ENCODE assay signal across 8 cellular contexts in the genomic region with DNA sequence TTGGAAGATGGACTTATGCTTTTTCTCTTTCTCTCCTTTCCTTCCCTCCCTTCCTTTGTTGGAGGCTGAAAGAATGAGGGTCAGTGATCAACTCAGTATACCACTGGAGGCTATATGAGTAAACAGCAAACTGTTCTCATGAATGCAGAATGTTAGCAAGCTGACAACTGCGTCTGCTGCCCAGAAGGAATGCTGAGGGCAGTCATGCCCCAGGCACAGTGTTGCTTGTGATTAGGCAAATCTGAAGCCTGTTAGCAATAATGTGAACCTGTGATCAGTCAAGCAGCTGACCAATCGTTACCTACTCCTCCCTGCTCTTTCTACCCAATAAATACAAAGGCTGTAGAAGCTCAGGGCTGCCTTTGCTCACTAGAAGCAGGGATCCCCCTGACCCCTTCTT. TPM values are rescaled to one million over a fixed set of nuclear protein-coding genes. Genes with fewer than 3 reads are reported as not detected.
DNase-seq lines count a peak whose midpoint lies in the region; TF ChIP-seq lines count a peak whose summit lies in the region.
"Not testable (repeated sequence)": the region's sequence is repeated elsewhere in the genome, so short reads cannot be mapped to it uniquely, and the experiment has no call there.

No MANE protein-coding gene starts in this region.

- H3K9me3 ChIP-seq in right atrium auricular region; mesenchymal stem cell (ENCODE audit: control insufficient read depth, low read length); subcutaneous abdominal adipose tissue (ENCODE audit: control insufficient read depth in 5 of 5, low read length in 5 of 5): not testable (repeated sequence)

- not testable (repeated sequence) for H4K91ac ChIP-seq in mesenchymal stem cell (ENCODE audit: low read length)

- H4K8ac ChIP-seq in mesenchymal stem cell (ENCODE audit: low read length), result not testable (repeated sequence)

- peak; percentile 80 for DNase-seq in ELR (ENCODE audit: low read depth)
- DNase-seq in SK-MEL-5 (ENCODE audit: low read depth, low spot score), result peak; percentile 68
- DNase-seq in chondrocyte (ENCODE audit: low spot score); right atrium auricular region (ENCODE audit: low spot score): not testable (repeated sequence)
- peak; percentile 58 for DNase-seq in fibroblast of villous mesenchyme (ENCODE audit: low read depth)
- DNase-seq in mesenchymal stem cell, result peak; percentile 79
- peak; percentile 93 for DNase-seq in renal cortical epithelial cell (ENCODE audit: low read depth)

- not testable (repeated sequence) for TF ChIP-seq CTCF in chondrocyte (IDR thresholded peaks at IDR 0.05); fibroblast of villous mesenchyme (IDR thresholded peaks at IDR 0.05; ENCODE audit: insufficient read depth, low read depth, low read length); right atrium auricular region (IDR thresholded peaks at IDR 0.05)

- in situ Hi-C loops in SK-MEL-5 (cut with HindIII; ENCODE audit: low pct_unique_long_range_greater_than_20kb, low sequenced_read_pairs), result not testable (repeated sequence)

- not testable (repeated sequence) for H3K9me3 Mint-ChIP-seq in chondrocyte (ENCODE audit: low read depth)

- H2BK120ac ChIP-seq in mesenchymal stem cell (ENCODE audit: low read depth, low read length), result not testable (repeated sequence)

- peak overlapping the region; percentile 53 for H3K27ac Mint-ChIP-seq in chondrocyte (ENCODE audit: unreplicated experiment)

- not testable (repeated sequence) for H3K18ac ChIP-seq in mesenchymal stem cell (ENCODE audit: low read depth in 1 of 2, low read length in 2 of 2)

- not testable (repeated sequence) for H3K9ac ChIP-seq in mesenchymal stem cell (ENCODE audit: low read length); subcutaneous abdominal adipose tissue (ENCODE audit: low read length in 5 of 5)

- H2AK5ac ChIP-seq in mesenchymal stem cell (ENCODE audit: low read length, severe bottlenecking), result not testable (repeated sequence)

- not testable (repeated sequence) for H3K4me2 ChIP-seq in mesenchymal stem cell (ENCODE audit: low read length, poor library complexity, severe bottlenecking)

- H3K23ac ChIP-seq in mesenchymal stem cell (ENCODE audit: low read length in 2 of 2), result not testable (repeated sequence)

- WGBS in mesenchymal stem cell, result 73% methylated on average over 2 of the region's 2 CpGs

- peaks cover 0 to 56% of the 10 kb centered on the region in 2 donors for H3K4me1 ChIP-seq in right atrium auricular region
- peaks cover 15% of the 10 kb centered on the region for H3K4me1 ChIP-seq in mesenchymal stem cell (ENCODE audit: control insufficient read depth, insufficient read depth, low read depth, low read length)
- H3K4me1 ChIP-seq in subcutaneous abdominal adipose tissue (ENCODE audit: control insufficient read depth in 5 of 5, insufficient read depth in 5 of 5, low read length in 5 of 5), result peaks cover 6 to 62% (median 56%) of the 10 kb centered on the region in 5 donors

- not testable (repeated sequence) for H3K4me3 ChIP-seq in fibroblast of villous mesenchyme (ENCODE audit: low read depth, low read length); right atrium auricular region; mesenchymal stem cell (ENCODE audit: insufficient read depth in 1 of 2, low read depth in 1 of 2, low read length in 2 of 2); subcutaneous abdominal adipose tissue (ENCODE audit: low read depth in 1 of 5, low read length in 5 of 5)

- not testable (repeated sequence) for H3K36me3 ChIP-seq in right atrium auricular region; mesenchymal stem cell (ENCODE audit: control insufficient read depth in 1 of 2, insufficient read depth in 2 of 2, low read depth in 1 of 2, low read length in 2 of 2); subcutaneous abdominal adipose tissue (ENCODE audit: control insufficient read depth in 5 of 5, insufficient read depth in 5 of 5, low read length in 5 of 5)

- H3K4me1 Mint-ChIP-seq in chondrocyte (ENCODE audit: low read depth), result peaks cover 67% of the 10 kb centered on the region

- H3K4ac ChIP-seq in mesenchymal stem cell (ENCODE audit: low read depth in 1 of 2, low read length in 2 of 2), result not testable (repeated sequence)

- not testable (repeated sequence) for H3K79me1 ChIP-seq in mesenchymal stem cell (replicated peaks; ENCODE audit: low read length, poor library complexity, severe bottlenecking)

- H3K27ac ChIP-seq in right atrium auricular region (peak overlapping the region; percentile 35 to 71), mesenchymal stem cell (ENCODE audit: low read length, poor library complexity, severe bottlenecking) (peak overlapping the region; percentile 48), subcutaneous abdominal adipose tissue (ENCODE audit: low read depth, low read length) (peak overlapping the region; percentile 77)

- H2BK12ac ChIP-seq in mesenchymal stem cell (ENCODE audit: low read length in 2 of 2), result peak overlapping the region in 1 of 2 experiments; percentile 24

- H3K36me3 Mint-ChIP-seq in chondrocyte (ENCODE audit: low read depth), result not testable (repeated sequence)

- not testable (repeated sequence) for H3K4me3 Mint-ChIP-seq in chondrocyte (ENCODE audit: unreplicated experiment)

- H3K27me3 ChIP-seq in right atrium auricular region; mesenchymal stem cell (ENCODE audit: control insufficient read depth in 1 of 2, insufficient read depth in 1 of 2, low read length in 2 of 2); subcutaneous abdominal adipose tissue (ENCODE audit: control insufficient read depth in 5 of 5, insufficient read depth in 4 of 5, low read length in 5 of 5): not testable (repeated sequence)

- not testable (repeated sequence) for H3K27me3 Mint-ChIP-seq in chondrocyte (ENCODE audit: low read depth)

- not testable (repeated sequence) for H3K14ac ChIP-seq in mesenchymal stem cell (ENCODE audit: low read length in 2 of 2)

- not testable (repeated sequence) for H2BK15ac ChIP-seq in mesenchymal stem cell (ENCODE audit: low read depth, poor library complexity, severe bottlenecking)

- H2AFZ ChIP-seq in mesenchymal stem cell (ENCODE audit: low read depth, low read length), result not testable (repeated sequence)

- H2BK5ac ChIP-seq in mesenchymal stem cell (ENCODE audit: low read depth, low read length, poor library complexity, severe bottlenecking), result not testable (repeated sequence)

RNA-seq across cellular contexts. Expression of gene LIMS1, which starts 22.3 kb away (rescaled TPM):
- 38.0 and 42.8 TPM in 2 replicates for total RNA-seq in SK-MEL-5 (2014; rRNA removed; shearing (Covaris generic))
- 37.3 and 53.7 TPM in 2 replicates for polyA plus RNA-seq in SK-MEL-5 (2015; cell fraction: cytosol; rRNA removed)
- polyA plus RNA-seq in SK-MEL-5 (2015; cell fraction: nucleus; rRNA removed), result 13.3 and 16.5 TPM in 2 replicates
- 101 to 148 TPM (median 145 TPM) in 3 replicates for total RNA-seq in chondrocyte
- total RNA-seq in fibroblast of villous mesenchyme, result 152 and 162 TPM in 2 replicates
- total RNA-seq in right atrium auricular region, result 100 to 1,000 TPM in 1 of 2 donors, 10 to 100 TPM in 1; 66.7 to 106 TPM
- polyA plus RNA-seq in mesenchymal stem cell (2013, experiment 1 of 2), result 146 TPM
- polyA plus RNA-seq in mesenchymal stem cell (2013, experiment 2 of 2), result 150 TPM
- total RNA-seq in renal cortical epithelial cell, result 186 and 200 TPM in 2 replicates
